26 cellular contexts compared by ENCODE assay signal in the genomic region with DNA sequence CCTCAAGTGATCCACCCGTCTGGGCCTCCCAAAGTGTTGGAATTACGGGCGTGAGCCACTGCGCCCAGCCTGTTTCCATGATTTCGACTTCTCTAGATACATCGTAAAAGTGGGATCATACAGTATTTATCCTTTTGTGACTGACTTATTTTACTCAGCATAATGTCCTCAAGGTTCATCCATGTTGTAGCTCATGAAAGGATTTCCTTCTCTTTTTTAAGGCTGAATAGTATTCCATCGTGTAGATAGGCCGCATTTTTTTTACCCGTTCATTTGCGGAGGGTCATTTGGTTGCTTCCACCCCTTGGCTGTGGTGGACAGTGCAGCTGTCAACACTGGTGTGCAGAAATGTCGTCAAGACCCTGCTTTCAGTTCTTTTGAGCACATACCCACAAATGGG. TPM values are rescaled to one million over a fixed set of nuclear protein-coding genes. Genes with fewer than 3 reads are reported as not detected.
DNase-seq lines count a peak whose midpoint lies in the region; ATAC-seq, FAIRE-seq and TF ChIP-seq lines count a peak whose summit lies in the region.
"Had no signal": no experiment of that assay in that cellular context is flagged by ENCODE, and none has a peak within 500 bp of the region (broad histone marks: within the 10 kb centered on the region; RNA-seq: fewer than 3 reads in every experiment).

No MANE protein-coding gene starts in this region.

- no peaks in the 10 kb centered on the region for H3K9me3 Mint-ChIP-seq in CD4-positive, alpha-beta memory T cell
- no peaks in the 10 kb centered on the region for H3K9me3 Mint-ChIP-seq in osteocyte (ENCODE audit: unreplicated experiment)
- H3K9me3 Mint-ChIP-seq: CD8-positive, alpha-beta memory T cell had no signal

- peaks cover 11 to 27% (median 18%) of the 10 kb centered on the region in 4 donors for H3K4me1 Mint-ChIP-seq in CD4-positive, alpha-beta memory T cell
- H3K4me1 Mint-ChIP-seq in osteocyte (ENCODE audit: unreplicated experiment) = peaks cover 60% of the 10 kb centered on the region

- H4K20me1 ChIP-seq in PC-9 (ENCODE audit: insufficient read depth) (no peaks in the 10 kb centered on the region), K562 (replicated peaks; ENCODE audit: control insufficient read depth, insufficient read depth, low read length) (no peaks in the 10 kb centered on the region), SK-N-SH (ENCODE audit: insufficient read depth) (no peaks in the 10 kb centered on the region)

- H3K79me2 ChIP-seq in PC-9 (ENCODE audit: low read depth) = no peaks in the 10 kb centered on the region
- H3K79me2 ChIP-seq in K562 (ENCODE audit: control insufficient read depth, insufficient read depth, low read length) = no peaks in the 10 kb centered on the region
- no peaks in the 10 kb centered on the region for H3K79me2 ChIP-seq in SK-N-SH (ENCODE audit: insufficient read depth)

- no peaks in the 10 kb centered on the region for H3K9me2 ChIP-seq in PC-9 (ENCODE audit: insufficient read depth)
- no peaks in the 10 kb centered on the region for H3K9me2 ChIP-seq in SK-N-SH

- no peak for DNase-seq in CD4-positive, alpha-beta memory T cell
- DNase-seq in PC-9 (no peak), K562 (ENCODE audit: extremely low read depth in 1 of 4, low spot score in 3 of 4) (no peak), osteocyte (ENCODE audit: extremely low spot score, unreplicated experiment) (no peak), SK-N-SH (no peak)
- no peak for DNase-seq in stimulated activated naive CD4-positive, alpha-beta T cell (lab: John Stamatoyannopoulos, UW)
- DNase-seq: C1 segment of cervical spinal cord; CD8-positive, alpha-beta memory T cell; DMS 273 treated with DMSO at 0.1 percent for 48 hours; DMS79; EL; GDM1; MM.1S; NCI-H1048; NCI-H1417; NCI-H1694; NCI-H2029 treated with DMSO at 0.1 percent for 48 hours; NCI-H446 treated with DMSO at 0.1 percent for 48 hours; NCI-H526; NCI-H82; NK-92 treated with Interleukin-12 subunit alpha and Interleukin-12 subunit beta, amount 100 ng/mL, for 24 hours; PC-3 had no signal

- no peak overlapping the region for H2AFZ ChIP-seq in PC-9
- no peak overlapping the region for H2AFZ ChIP-seq in K562 (ENCODE audit: low read depth, low read length)
- H2AFZ ChIP-seq in SK-N-SH (ENCODE audit: low read depth) = no peak overlapping the region

- H3K4me2 ChIP-seq in PC-9 (no peak overlapping the region), K562 (ENCODE audit: insufficient read depth, low read length) (no peak overlapping the region), SK-N-SH (no peak overlapping the region)
- H3K4me2 ChIP-seq: KMS-11 had no signal

- H3K27me3 ChIP-seq in CD4-positive, alpha-beta memory T cell (ENCODE audit: insufficient read depth, low read length) = no peaks in the 10 kb centered on the region
- H3K27me3 ChIP-seq in PC-9 (ENCODE audit: insufficient read depth, low read depth) (no peaks in the 10 kb centered on the region), K562 (ENCODE audit: control insufficient read depth in 2 of 2, insufficient read depth in 2 of 2, low read length in 2 of 2) (peaks cover 0 to 8% of the 10 kb centered on the region in 2 experiments; a peak in 2 of 5 replicates), SK-N-SH (ENCODE audit: insufficient read depth) (no peaks in the 10 kb centered on the region)

- 74% methylated on average over 10 of the region's 11 CpGs for WGBS in K562 (ENCODE audit: insufficient coverage, low coverage, missing lambda C conversion rate)
- 93% methylated on average over 11 of the region's 11 CpGs for WGBS in SK-N-SH (ENCODE audit: low lambda C conversion rate)

- ATAC-seq in K562 (no peak), HG03342 (IDR thresholded peaks at IDR 0.05; ENCODE audit: unreplicated experiment) (no peak)
- ATAC-seq: GM12878, PC-3 had no signal

- H3K9me3 ChIP-seq in CD4-positive, alpha-beta memory T cell (ENCODE audit: control insufficient read depth in 1 of 2, low read length in 2 of 2) = no peaks in the 10 kb centered on the region
- no peaks in the 10 kb centered on the region for H3K9me3 ChIP-seq in PC-9 (ENCODE audit: insufficient read depth, low read depth)
- no peaks in the 10 kb centered on the region for H3K9me3 ChIP-seq in K562 (replicated peaks; ENCODE audit: control insufficient read depth, insufficient read depth, low read depth, low read length)
- no peaks in the 10 kb centered on the region for H3K9me3 ChIP-seq in SK-N-SH

- H3K4me1 ChIP-seq in CD4-positive, alpha-beta memory T cell (ENCODE audit: insufficient read depth, low read length) = peaks cover 26% of the 10 kb centered on the region
- H3K4me1 ChIP-seq in PC-9 (replicated peaks; ENCODE audit: insufficient read depth) (peaks cover 47% of the 10 kb centered on the region), K562 (replicated peaks in 1 of 2; ENCODE audit: control insufficient read depth in 2 of 2, insufficient read depth in 2 of 2, low read length in 2 of 2) (peaks cover 9 to 16% of the 10 kb centered on the region in 2 experiments; a peak in 4 of 5 replicates), SK-N-SH (ENCODE audit: control insufficient read depth in 1 of 2, insufficient read depth in 2 of 2, low read depth in 1 of 2, low read length in 1 of 2) (peaks cover 23 to 24% of the 10 kb centered on the region in 2 experiments; a peak in 3 of 4 replicates)

- CTCF ChIA-PET in CD4-positive, alpha-beta memory T cell (lab: Charles Lee; ENCODE audit: partially characterized antibody) = interaction anchor here (1.3 kb wide), 1 partner anchor 222 kb away, joined by 5 read pairs; no protein-coding TSS in a partner anchor
- CTCF ChIA-PET in PC-9 (lab: Charles Lee) = no interaction called here
- CTCF ChIA-PET in K562 (lab: Yijun Ruan, JAX; ENCODE audit: low intra/inter-chr PET ratio) = no interaction called here
- CTCF ChIA-PET in SK-N-SH (lab: Yijun Ruan, JAX) = interaction anchor here (3.4 kb wide), 1 partner anchor 16 kb away, joined by 17 read pairs; no protein-coding TSS in a partner anchor

- BruUV-seq in PC-9 (replicated peaks; lab: Mats Ljungman, UMichigan) = no TSS peak
- BruUV-seq in K562 (replicated peaks; lab: Mats Ljungman, UMichigan) = no TSS peak

- in situ Hi-C loops in K562 (cut with MboI) = no loop called here

- H3K27me3 Mint-ChIP-seq in CD4-positive, alpha-beta memory T cell = no peaks in the 10 kb centered on the region
- H3K27me3 Mint-ChIP-seq in osteocyte (ENCODE audit: unreplicated experiment) = no peaks in the 10 kb centered on the region
- H3K27me3 Mint-ChIP-seq: CD8-positive, alpha-beta memory T cell had no signal

- H3K9me1 ChIP-seq in K562 (ENCODE audit: control insufficient read depth, insufficient read depth, low read length) = no peaks in the 10 kb centered on the region

- H3K9ac ChIP-seq in K562 (ENCODE audit: insufficient read depth in 1 of 2, low read depth in 2 of 2, low read length in 2 of 2) (no peak overlapping the region), SK-N-SH (no peak overlapping the region)
- H3K9ac ChIP-seq: KMS-11 had no signal

- TF ChIP-seq CTCF in PC-9 (conservative IDR thresholded peaks at IDR 0.05) (no peak), K562 (IDR thresholded peaks at IDR 0.05 in 2 of 3, conservative IDR thresholded peaks at IDR 0.05 in 1 of 3; ENCODE audit: insufficient read depth in 2 of 3, low read depth in 1 of 3, low read length in 3 of 3) (no peak), osteocyte (IDR thresholded peaks at IDR 0.05) (no peak), SK-N-SH (IDR thresholded peaks at IDR 0.05) (no peak)

- no peak overlapping the region for H3K4me3 ChIP-seq in CD4-positive, alpha-beta memory T cell (ENCODE audit: low read length in 2 of 2)
- H3K4me3 ChIP-seq in PC-9 = no peak overlapping the region
- H3K4me3 ChIP-seq in K562 = no peak overlapping the region
- H3K4me3 ChIP-seq in SK-N-SH (ENCODE audit: low read depth in 2 of 2, low read length in 1 of 2) = no peak overlapping the region
- H3K4me3 ChIP-seq: GM12878 had no signal

- no peak overlapping the region for H3K27ac ChIP-seq in CD4-positive, alpha-beta memory T cell (ENCODE audit: low read depth, low read length)
- H3K27ac ChIP-seq in PC-9 (0 out of 2 replicates have a peak overlapping the region, but pooled peaks have one; percentile 97), K562 (ENCODE audit: extremely low read depth, low read depth, low read length) (no peak overlapping the region), SK-N-SH (ENCODE audit: low read depth in 2 of 2, low read length in 1 of 2) (no peak overlapping the region)
- H3K27ac ChIP-seq: KMS-11 had no signal

- peak overlapping the region in 5 of 7 donors; percentile 2 to 86 (median 60) for H3K27ac Mint-ChIP-seq in CD4-positive, alpha-beta memory T cell
- peak overlapping the region; percentile 100 for H3K27ac Mint-ChIP-seq in osteocyte (ENCODE audit: unreplicated experiment)

- intact Hi-C loops in CD4-positive, alpha-beta memory T cell (cut with micrococcal nuclease) = no loop called here
- intact Hi-C loops in PC-9 (cut with micrococcal nuclease; ENCODE audit: unreplicated experiment) = no loop called here
- intact Hi-C loops in K562 (cut with micrococcal nuclease) = no loop called here

- TF ChIP-seq RAD21 in K562 (CRISPR knock-in tag; conservative IDR thresholded peaks at IDR 0.05 in 1 of 2, IDR thresholded peaks at IDR 0.05 in 1 of 2) = no peak
- no peak for TF ChIP-seq RAD21 in SK-N-SH (IDR thresholded peaks at IDR 0.05; ENCODE audit: low read length)

- H3K36me3 Mint-ChIP-seq in CD4-positive, alpha-beta memory T cell = no peaks in the 10 kb centered on the region
- peaks cover 4% of the 10 kb centered on the region for H3K36me3 Mint-ChIP-seq in osteocyte (ENCODE audit: unreplicated experiment)
- H3K36me3 Mint-ChIP-seq: CD8-positive, alpha-beta memory T cell had no signal

- no peaks in the 10 kb centered on the region for H3K36me3 ChIP-seq in CD4-positive, alpha-beta memory T cell (ENCODE audit: insufficient read depth, low read length)
- H3K36me3 ChIP-seq in PC-9 (ENCODE audit: low read depth) = no peaks in the 10 kb centered on the region
- no peaks in the 10 kb centered on the region for H3K36me3 ChIP-seq in K562 (ENCODE audit: control insufficient read depth, insufficient read depth, low read length)
- H3K36me3 ChIP-seq in SK-N-SH (replicated peaks in 1 of 2; ENCODE audit: control insufficient read depth in 1 of 2, insufficient read depth in 2 of 2, low read length in 1 of 2) = no peaks in the 10 kb centered on the region

- H3F3A ChIP-seq in PC-9 (ENCODE audit: insufficient read depth, low read depth) (peaks cover 34% of the 10 kb centered on the region), SK-N-SH (replicated peaks; ENCODE audit: insufficient read depth) (peaks cover 21% of the 10 kb centered on the region)

- TF ChIP-seq POLR2A in K562 (conservative IDR thresholded peaks at IDR 0.05) = no peak

- POLR2A ChIA-PET in CD4-positive, alpha-beta memory T cell (lab: Charles Lee; ENCODE audit: partially characterized antibody) = no interaction called here
- POLR2A ChIA-PET in PC-9 (lab: Charles Lee; ENCODE audit: unreplicated experiment) = interaction anchor here (0.5 to 0.6 kb wide), 2 partner anchors 139 to 1164 kb away, joined by 3 to 7 read pairs; no protein-coding TSS in a partner anchor
- POLR2A ChIA-PET in K562 (lab: Yijun Ruan, JAX) = no interaction called here
- POLR2A ChIA-PET in SK-N-SH (lab: Yijun Ruan, JAX) = no interaction called here

- TF ChIP-seq EP300 in K562 (IDR thresholded peaks at IDR 0.05; ENCODE audit: low read length) (no peak), SK-N-SH (IDR thresholded peaks at IDR 0.05; ENCODE audit: borderline replicate concordance in 1 of 2, low read depth in 1 of 2, low read length in 1 of 2) (no peak)

- no peak for FAIRE-seq in K562 (lab: Jason Lieb, UNC)
- FAIRE-seq: GM12878, H54 had no signal

- H3K4me3 Mint-ChIP-seq in CD4-positive, alpha-beta memory T cell = peak overlapping the region in 1 of 8 donors; percentile 34
- no peak overlapping the region for H3K4me3 Mint-ChIP-seq in osteocyte (ENCODE audit: unreplicated experiment)
- H3K4me3 Mint-ChIP-seq: CD8-positive, alpha-beta memory T cell had no signal

RNA-seq across cellular contexts. Expression of a gene that starts 48.8 kb away (rescaled TPM):
- total RNA-seq in CD4-positive, alpha-beta memory T cell = 10 to 100 TPM; 31.0 to 31.2 TPM
- 1 to 10 TPM; 2.7 to 4.7 TPM for polyA plus RNA-seq in CD4-positive, alpha-beta memory T cell
- total RNA-seq in PC-9 (2021) (5.0 and 5.8 TPM in 2 replicates), K562 (2014; rRNA removed) (2.9 and 3.0 TPM in 2 replicates), K562 (2014; rRNA removed; fragmentation: Illumina TruSeq; extraction: Trizol) (1.1 and 1.3 TPM in 2 replicates), K562 (2015; rRNA removed; fragmentation: Illumina TruSeq; extraction: Trizol) (0.90 and 0.94 TPM in 2 replicates), K562 (2021) (2.1 and 2.5 TPM in 2 replicates), osteocyte (53.6 and 55.8 TPM in 2 replicates)
- 2.6 and 6.2 TPM in 2 replicates for total RNA-seq in K562 (2011; cell fraction: chromatin; rRNA removed; ENCODE audit: low replicate concordance)
- total RNA-seq in K562 (2011; cell fraction: nucleolus; rRNA removed) = 3.9 and 7.0 TPM in 2 replicates
- total RNA-seq in K562 (2011; cell fraction: nucleoplasm; rRNA removed) = 3.3 and 4.1 TPM in 2 replicates
- polyA plus RNA-seq in K562 (2011; rRNA removed) (1.8 TPM in 2 replicates), K562 (2014; fragmentation: Illumina TruSeq; extraction: Trizol) (1.4 and 1.6 TPM in 2 replicates), K562 (2014; fragmentation: Nextera tagmentation; extraction: Ambion mirVana) (under 1 TPM; 0.13 to 0.23 TPM), K562 (2014; rRNA removed) (1.8 and 2.9 TPM in 2 replicates), SK-N-SH (2012; rRNA removed) (19.1 and 20.0 TPM in 2 replicates)
- polyA plus RNA-seq in K562 (2011; cell fraction: cytosol; rRNA removed) = 3.3 and 3.7 TPM in 2 replicates
- 4.6 and 5.7 TPM in 2 replicates for polyA plus RNA-seq in K562 (2011; cell fraction: nucleus; rRNA removed)
- 1.7 and 4.1 TPM in 2 replicates for polyA plus RNA-seq in K562 (2012)
- 3.4 and 3.7 TPM in 2 replicates for polyA minus RNA-seq in K562 (2011; rRNA and poly(A)+ RNA removed)
- 2.0 and 4.6 TPM in 2 replicates for polyA minus RNA-seq in K562 (2011; cell fraction: cytosol; rRNA and poly(A)+ RNA removed)
- 3.8 and 4.7 TPM in 2 replicates for polyA minus RNA-seq in K562 (2011; cell fraction: nucleus; rRNA and poly(A)+ RNA removed)
- polyA plus RNA-seq in SK-N-SH (2012; cell fraction: cytosol; rRNA removed) = 11.3 and 14.5 TPM in 2 replicates
- polyA plus RNA-seq in SK-N-SH (2012; cell fraction: nucleus; rRNA removed) = 15.2 and 26.8 TPM in 2 replicates

Comparison
In these comparisons a context has a peak if more than half of its experiments do, and no peak if none do; other contexts are left out.
1. CTCF ChIA-PET loops: an anchor here in CD4-positive, alpha-beta memory T cell (1.3 kb wide) and SK-N-SH (3.4 kb wide); none called in PC-9 and K562.